1 cellular context compared by ENCODE assay signal in genomic region chr6:132021552-132022375, GRCh38.
TF ChIP-seq lines count a peak whose summit lies in the region.

No MANE protein-coding gene starts in this region.

TF ChIP-seq in HepG2, 621 proteins besides CTCF, POLR2A, EP300 and RAD21 (continued from another document and continues in another):
- TF ChIP-seq STAT6 (CRISPR knock-in tag; IDR thresholded peaks at IDR 0.05; ENCODE audit: borderline replicate concordance) (no peak), ZHX1 (CRISPR knock-in tag; IDR thresholded peaks at IDR 0.05; ENCODE audit: low read depth) (no peak), ZSCAN20 (CRISPR knock-in tag; IDR thresholded peaks at IDR 0.05; ENCODE audit: borderline replicate concordance) (no peak), ZNF547 (CRISPR knock-in tag; IDR thresholded peaks at IDR 0.05) (no peak), JARID2 (CRISPR knock-in tag; IDR thresholded peaks at IDR 0.05; ENCODE audit: insufficient replicate concordance) (no peak), KDM5A (IDR thresholded peaks at IDR 0.05; ENCODE audit: borderline replicate concordance, low read length) (no peak; the same call in 1 of the 2 replicates), ZFP90 (CRISPR knock-in tag; IDR thresholded peaks at IDR 0.05; ENCODE audit: borderline replicate concordance) (no peak), SIN3B (IDR thresholded peaks at IDR 0.05; ENCODE audit: low read length) (no peak), IRF9 (CRISPR knock-in tag; IDR thresholded peaks at IDR 0.05; ENCODE audit: borderline replicate concordance) (no peak), FOXJ3 (CRISPR knock-in tag; IDR thresholded peaks at IDR 0.05; ENCODE audit: borderline replicate concordance) (peak; percentile 60; the same call in 1 of the 2 replicates), GATAD2A (CRISPR knock-in tag; IDR thresholded peaks at IDR 0.05) (peak; percentile 87; the same call in 1 of the 2 replicates), ZNF180 (CRISPR knock-in tag; IDR thresholded peaks at IDR 0.05; ENCODE audit: borderline replicate concordance, low read depth) (no peak), ATF1 (CRISPR knock-in tag; IDR thresholded peaks at IDR 0.05) (peak; percentile 36; the same call in 1 of the 2 replicates), NR2F1 (CRISPR knock-in tag; IDR thresholded peaks at IDR 0.05) (peak in 1 of 2 experiments; percentile 38; a peak in 1 of 4 replicates), PCBP1 (IDR thresholded peaks at IDR 0.05; ENCODE audit: borderline replicate concordance, low read depth, low read length) (no peak), ZNF17 (CRISPR knock-in tag; IDR thresholded peaks at IDR 0.05) (no peak), ZNF383 (CRISPR knock-in tag; IDR thresholded peaks at IDR 0.05; ENCODE audit: borderline replicate concordance) (no peak), E2F1 (CRISPR knock-in tag; IDR thresholded peaks at IDR 0.05) (no peak), ZFYVE20 (CRISPR knock-in tag; IDR thresholded peaks at IDR 0.05; ENCODE audit: borderline replicate concordance, low read depth) (no peak), ZNF629 (CRISPR knock-in tag; conservative IDR thresholded peaks at IDR 0.05) (no peak), KLF12 (CRISPR knock-in tag; IDR thresholded peaks at IDR 0.05; ENCODE audit: borderline replicate concordance) (no peak), ZNF564 (CRISPR knock-in tag; IDR thresholded peaks at IDR 0.05) (no peak), ZNF775 (CRISPR knock-in tag; IDR thresholded peaks at IDR 0.05; ENCODE audit: borderline replicate concordance) (no peak), ZNF570 (CRISPR knock-in tag; IDR thresholded peaks at IDR 0.05; ENCODE audit: borderline replicate concordance) (no peak), NFKB2 (CRISPR knock-in tag; IDR thresholded peaks at IDR 0.05; ENCODE audit: borderline replicate concordance) (no peak), GRHL1 (CRISPR knock-in tag; conservative IDR thresholded peaks at IDR 0.05) (no peak), SIN3A (IDR thresholded peaks at IDR 0.05; ENCODE audit: borderline replicate concordance, low read depth, low read length) (no peak), EEA1 (CRISPR knock-in tag; IDR thresholded peaks at IDR 0.05; ENCODE audit: borderline replicate concordance) (no peak), ZNF652 (CRISPR knock-in tag; IDR thresholded peaks at IDR 0.05; ENCODE audit: borderline replicate concordance, low read depth) (no peak; the same call in 1 of the 2 replicates), FOXP1 (IDR thresholded peaks at IDR 0.05) (peak; percentile 47; the same call in 1 of the 2 replicates), FOXP1 (CRISPR knock-in tag; IDR thresholded peaks at IDR 0.05) (peak; percentile 86)
- TF ChIP-seq, protein P1, sequence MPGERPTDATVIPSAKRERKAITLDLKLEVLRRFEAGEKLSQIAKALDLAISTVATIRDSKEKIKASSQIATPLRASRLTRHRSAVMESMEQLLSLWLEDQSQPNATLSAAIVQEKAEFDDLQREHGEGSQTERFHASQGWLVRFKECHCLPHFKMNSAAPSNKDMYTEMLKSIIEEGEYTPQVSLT (CRISPR knock-in tag; IDR thresholded peaks at IDR 0.05; ENCODE audit: borderline replicate concordance, low read depth): no peak
- TF ChIP-seq, protein P2, sequence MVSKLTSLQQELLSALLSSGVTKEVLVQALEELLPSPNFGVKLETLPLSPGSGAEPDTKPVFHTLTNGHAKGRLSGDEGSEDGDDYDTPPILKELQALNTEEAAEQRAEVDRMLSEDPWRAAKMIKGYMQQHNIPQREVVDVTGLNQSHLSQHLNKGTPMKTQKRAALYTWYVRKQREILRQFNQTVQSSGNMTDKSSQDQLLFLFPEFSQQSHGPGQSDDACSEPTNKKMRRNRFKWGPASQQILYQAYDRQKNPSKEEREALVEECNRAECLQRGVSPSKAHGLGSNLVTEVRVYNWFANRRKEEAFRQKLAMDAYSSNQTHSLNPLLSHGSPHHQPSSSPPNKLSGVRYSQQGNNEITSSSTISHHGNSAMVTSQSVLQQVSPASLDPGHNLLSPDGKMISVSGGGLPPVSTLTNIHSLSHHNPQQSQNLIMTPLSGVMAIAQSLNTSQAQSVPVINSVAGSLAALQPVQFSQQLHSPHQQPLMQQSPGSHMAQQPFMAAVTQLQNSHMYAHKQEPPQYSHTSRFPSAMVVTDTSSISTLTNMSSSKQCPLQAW (CRISPR knock-in tag; IDR thresholded peaks at IDR 0.05): no peak
- TF ChIP-seq, protein P3, sequence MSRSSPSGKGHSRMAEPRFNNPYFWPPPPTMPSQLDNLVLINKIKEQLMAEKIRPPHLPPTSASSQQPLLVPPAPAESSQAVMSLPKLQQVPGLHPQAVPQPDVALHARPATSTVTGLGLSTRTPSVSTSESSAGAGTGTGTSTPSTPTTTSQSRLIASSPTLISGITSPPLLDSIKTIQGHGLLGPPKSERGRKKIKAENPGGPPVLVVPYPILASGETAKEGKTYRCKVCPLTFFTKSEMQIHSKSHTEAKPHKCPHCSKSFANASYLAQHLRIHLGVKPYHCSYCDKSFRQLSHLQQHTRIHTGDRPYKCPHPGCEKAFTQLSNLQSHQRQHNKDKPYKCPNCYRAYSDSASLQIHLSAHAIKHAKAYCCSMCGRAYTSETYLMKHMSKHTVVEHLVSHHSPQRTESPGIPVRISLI (CRISPR knock-in tag; IDR thresholded peaks at IDR 0.05; ENCODE audit: borderline replicate concordance): peak; percentile 99
- TF ChIP-seq, protein P4, sequence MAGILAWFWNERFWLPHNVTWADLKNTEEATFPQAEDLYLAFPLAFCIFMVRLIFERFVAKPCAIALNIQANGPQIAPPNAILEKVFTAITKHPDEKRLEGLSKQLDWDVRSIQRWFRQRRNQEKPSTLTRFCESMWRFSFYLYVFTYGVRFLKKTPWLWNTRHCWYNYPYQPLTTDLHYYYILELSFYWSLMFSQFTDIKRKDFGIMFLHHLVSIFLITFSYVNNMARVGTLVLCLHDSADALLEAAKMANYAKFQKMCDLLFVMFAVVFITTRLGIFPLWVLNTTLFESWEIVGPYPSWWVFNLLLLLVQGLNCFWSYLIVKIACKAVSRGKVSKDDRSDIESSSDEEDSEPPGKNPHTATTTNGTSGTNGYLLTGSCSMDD (CRISPR knock-in tag; IDR thresholded peaks at IDR 0.05): no peak
- TF ChIP-seq, protein P5, sequence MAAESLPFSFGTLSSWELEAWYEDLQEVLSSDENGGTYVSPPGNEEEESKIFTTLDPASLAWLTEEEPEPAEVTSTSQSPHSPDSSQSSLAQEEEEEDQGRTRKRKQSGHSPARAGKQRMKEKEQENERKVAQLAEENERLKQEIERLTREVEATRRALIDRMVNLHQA (CRISPR knock-in tag; IDR thresholded peaks at IDR 0.05): no peak
- TF ChIP-seq, protein P6, sequence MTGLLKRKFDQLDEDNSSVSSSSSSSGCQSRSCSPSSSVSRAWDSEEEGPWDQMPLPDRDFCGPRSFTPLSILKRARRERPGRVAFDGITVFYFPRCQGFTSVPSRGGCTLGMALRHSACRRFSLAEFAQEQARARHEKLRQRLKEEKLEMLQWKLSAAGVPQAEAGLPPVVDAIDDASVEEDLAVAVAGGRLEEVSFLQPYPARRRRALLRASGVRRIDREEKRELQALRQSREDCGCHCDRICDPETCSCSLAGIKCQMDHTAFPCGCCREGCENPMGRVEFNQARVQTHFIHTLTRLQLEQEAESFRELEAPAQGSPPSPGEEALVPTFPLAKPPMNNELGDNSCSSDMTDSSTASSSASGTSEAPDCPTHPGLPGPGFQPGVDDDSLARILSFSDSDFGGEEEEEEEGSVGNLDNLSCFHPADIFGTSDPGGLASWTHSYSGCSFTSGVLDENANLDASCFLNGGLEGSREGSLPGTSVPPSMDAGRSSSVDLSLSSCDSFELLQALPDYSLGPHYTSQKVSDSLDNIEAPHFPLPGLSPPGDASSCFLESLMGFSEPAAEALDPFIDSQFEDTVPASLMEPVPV (CRISPR knock-in tag; IDR thresholded peaks at IDR 0.05): no peak
- TF ChIP-seq, protein P7, sequence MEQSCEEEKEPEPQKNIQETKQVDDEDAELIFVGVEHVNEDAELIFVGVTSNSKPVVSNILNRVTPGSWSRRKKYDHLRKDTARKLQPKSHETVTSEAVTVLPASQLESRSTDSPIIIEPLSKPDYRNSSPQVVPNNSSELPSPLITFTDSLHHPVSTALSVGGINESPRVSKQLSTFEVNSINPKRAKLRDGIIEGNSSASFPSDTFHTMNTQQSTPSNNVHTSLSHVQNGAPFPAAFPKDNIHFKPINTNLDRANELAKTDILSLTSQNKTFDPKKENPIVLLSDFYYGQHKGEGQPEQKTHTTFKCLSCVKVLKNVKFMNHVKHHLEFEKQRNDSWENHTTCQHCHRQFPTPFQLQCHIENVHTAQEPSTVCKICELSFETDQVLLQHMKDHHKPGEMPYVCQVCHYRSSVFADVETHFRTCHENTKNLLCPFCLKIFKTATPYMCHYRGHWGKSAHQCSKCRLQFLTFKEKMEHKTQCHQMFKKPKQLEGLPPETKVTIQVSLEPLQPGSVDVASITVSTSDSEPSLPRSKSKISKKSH (CRISPR knock-in tag; IDR thresholded peaks at IDR 0.05; ENCODE audit: borderline replicate concordance): no peak
- TF ChIP-seq, protein P8, sequence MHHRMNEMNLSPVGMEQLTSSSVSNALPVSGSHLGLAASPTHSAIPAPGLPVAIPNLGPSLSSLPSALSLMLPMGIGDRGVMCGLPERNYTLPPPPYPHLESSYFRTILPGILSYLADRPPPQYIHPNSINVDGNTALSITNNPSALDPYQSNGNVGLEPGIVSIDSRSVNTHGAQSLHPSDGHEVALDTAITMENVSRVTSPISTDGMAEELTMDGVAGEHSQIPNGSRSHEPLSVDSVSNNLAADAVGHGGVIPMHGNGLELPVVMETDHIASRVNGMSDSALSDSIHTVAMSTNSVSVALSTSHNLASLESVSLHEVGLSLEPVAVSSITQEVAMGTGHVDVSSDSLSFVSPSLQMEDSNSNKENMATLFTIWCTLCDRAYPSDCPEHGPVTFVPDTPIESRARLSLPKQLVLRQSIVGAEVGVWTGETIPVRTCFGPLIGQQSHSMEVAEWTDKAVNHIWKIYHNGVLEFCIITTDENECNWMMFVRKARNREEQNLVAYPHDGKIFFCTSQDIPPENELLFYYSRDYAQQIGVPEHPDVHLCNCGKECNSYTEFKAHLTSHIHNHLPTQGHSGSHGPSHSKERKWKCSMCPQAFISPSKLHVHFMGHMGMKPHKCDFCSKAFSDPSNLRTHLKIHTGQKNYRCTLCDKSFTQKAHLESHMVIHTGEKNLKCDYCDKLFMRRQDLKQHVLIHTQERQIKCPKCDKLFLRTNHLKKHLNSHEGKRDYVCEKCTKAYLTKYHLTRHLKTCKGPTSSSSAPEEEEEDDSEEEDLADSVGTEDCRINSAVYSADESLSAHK (CRISPR knock-in tag; IDR thresholded peaks at IDR 0.05; ENCODE audit: borderline replicate concordance): no peak
